ENCODE assay signal across 31 cellular contexts in genomic region chr16:4437366-4437765, GRCh38.
"Had no signal": no experiment of that assay in that cellular context is flagged by ENCODE, and none has a peak within 500 bp of the region (broad histone marks: within the 10 kb centered on the region; RNA-seq: fewer than 3 reads in every experiment).

No MANE protein-coding gene starts in this region.

- H3K27ac Mint-ChIP-seq: activated B cell treated with CpG ODN at 0.5 μM for 24 hours; activated CD4-positive, alpha-beta memory T cell treated with anti-CD3 and anti-CD28 coated beads for 36 hours; activated CD4-positive, alpha-beta T cell treated with anti-CD3 and anti-CD28 coated beads, Interleukin-2, amount 10 ng/mL, durations not matched to agents 24 days and 14 days; activated CD8-positive, alpha-beta T cell treated with anti-CD3 and anti-CD28 coated beads for 36 hours; activated naive CD4-positive, alpha-beta T cell treated with anti-CD3 and anti-CD28 coated beads for 36 hours; activated naive CD4-positive, alpha-beta T cell treated with anti-CD3 and anti-CD28 coated beads, Interleukin-2, amount 50 U/mL, for 24 hours; activated naive CD8-positive, alpha-beta T cell; activated naive CD8-positive, alpha-beta T cell treated with anti-CD3 and anti-CD28 coated beads, Interleukin-2, amount 10 ng/mL, durations not matched to agents 7 days and 5 days; activated naive CD8-positive, alpha-beta T cell treated with anti-CD3 and anti-CD28 coated beads, Interleukin-2, amount 50 U/mL, for 24 hours; activated T-cell treated with anti-CD3 and anti-CD28 coated beads, Interleukin-2, amount 50 U/mL, for 24 hours; activated T-helper 2 cell treated with anti-CD3 and anti-CD28 coated beads, Interferon-gamma antibody, Interleukin-2, Interleukin-4, amounts not matched to agents 10 μg/mL and 5 μg/mL and 100 μg/mL, durations not matched to agents 14 hours and 24 hours and 36 hours; T-cell; T-helper 2 cell treated with Interferon-gamma antibody and Interleukin-4, amounts not matched to agents 5 μg/mL and 100 μg/mL, for 36 hours had no signal

- H3K4me3 ChIP-seq: ascending aorta, cardiac muscle cell had no signal

- H3K4me1 ChIP-seq: ascending aorta had no signal

- H3K27ac ChIP-seq: ascending aorta, cardiac muscle cell, VCaP had no signal

- DNase-seq: activated B cell treated with CpG ODN at 0.5 μM for 24 hours; activated CD4-positive, alpha-beta memory T cell treated with anti-CD3 and anti-CD28 coated beads for 36 hours; activated CD4-positive, alpha-beta T cell treated with anti-CD3 and anti-CD28 coated beads for 4 hours; activated CD4-positive, alpha-beta T cell treated with anti-CD3 and anti-CD28 coated beads, Interleukin-2, amount 10 ng/mL, durations not matched to agents 24 days and 14 days; activated CD4-positive, alpha-beta T cell treated with anti-CD3 and anti-CD28 coated beads, Interleukin-2, amount 50 U/mL, for 1 hour; activated CD4-positive, alpha-beta T cell treated with anti-CD3 and anti-CD28 coated beads, Interleukin-2, amount 50 U/mL, for 4 hours; activated CD4-positive, CD25-positive, alpha-beta regulatory T cell treated with anti-CD3 and anti-CD28 coated beads, Interleukin-2, amount 50 U/mL, for 72 hours; activated CD8-positive, alpha-beta memory T cell treated with anti-CD3 and anti-CD28 coated beads, Interleukin-2, amount 50 U/mL, for 48 hours; activated CD8-positive, alpha-beta T cell treated with anti-CD3 and anti-CD28 coated beads for 36 hours; activated effector memory CD4-positive, alpha-beta T cell treated with Interleukin-2 at 50 U/mL for 16 hours; activated gamma-delta T cell; activated naive CD4-positive, alpha-beta T cell treated with anti-CD3 and anti-CD28 coated beads for 36 hours; activated naive CD8-positive, alpha-beta T cell treated with anti-CD3 and anti-CD28 coated beads, Interleukin-2, amount 10 ng/mL, durations not matched to agents 7 days and 5 days; activated naive CD8-positive, alpha-beta T cell treated with anti-CD3 and anti-CD28 coated beads, Interleukin-2, amount 50 U/mL, for 24 hours; activated T-cell treated with anti-CD3 and anti-CD28 coated beads, Interleukin-2, amount 50 U/mL, for 24 hours; amygdala; anterior cingulate cortex; caudate nucleus; cerebellar nuclear complex; T-cell; T-helper 2 cell; T-helper 9 cell had no signal

- H3K9me3 Mint-ChIP-seq: activated B cell treated with CpG ODN at 0.5 μM for 24 hours; activated CD4-positive, alpha-beta memory T cell treated with anti-CD3 and anti-CD28 coated beads for 36 hours; activated CD4-positive, alpha-beta T cell treated with anti-CD3 and anti-CD28 coated beads, Interleukin-2, amount 10 ng/mL, durations not matched to agents 24 days and 14 days; activated CD8-positive, alpha-beta T cell treated with anti-CD3 and anti-CD28 coated beads for 36 hours; activated naive CD4-positive, alpha-beta T cell treated with anti-CD3 and anti-CD28 coated beads for 36 hours; activated naive CD4-positive, alpha-beta T cell treated with anti-CD3 and anti-CD28 coated beads, Interleukin-2, amount 50 U/mL, for 24 hours; activated naive CD8-positive, alpha-beta T cell treated with anti-CD3 and anti-CD28 coated beads, Interleukin-2, amount 10 ng/mL, durations not matched to agents 7 days and 5 days; activated naive CD8-positive, alpha-beta T cell treated with anti-CD3 and anti-CD28 coated beads, Interleukin-2, amount 50 U/mL, for 24 hours; activated T-cell treated with anti-CD3 and anti-CD28 coated beads, Interleukin-2, amount 50 U/mL, for 24 hours; activated T-helper 2 cell treated with anti-CD3 and anti-CD28 coated beads, Interferon-gamma antibody, Interleukin-2, Interleukin-4, amounts not matched to agents 10 μg/mL and 5 μg/mL and 100 μg/mL, durations not matched to agents 14 hours and 24 hours and 36 hours; brain; central memory CD8-positive, alpha-beta T cell; T-cell; T-helper 2 cell treated with Interferon-gamma antibody and Interleukin-4, amounts not matched to agents 5 μg/mL and 100 μg/mL, for 36 hours had no signal

- H3K9me3 ChIP-seq: ascending aorta had no signal

- H3K27me3 Mint-ChIP-seq: activated B cell treated with CpG ODN at 0.5 μM for 24 hours; activated CD4-positive, alpha-beta memory T cell treated with anti-CD3 and anti-CD28 coated beads for 36 hours; activated CD4-positive, alpha-beta T cell treated with anti-CD3 and anti-CD28 coated beads, Interleukin-2, amount 10 ng/mL, durations not matched to agents 24 days and 14 days; activated CD8-positive, alpha-beta T cell treated with anti-CD3 and anti-CD28 coated beads for 36 hours; activated naive CD4-positive, alpha-beta T cell treated with anti-CD3 and anti-CD28 coated beads, Interleukin-2, amount 50 U/mL, for 24 hours; activated naive CD8-positive, alpha-beta T cell; activated naive CD8-positive, alpha-beta T cell treated with anti-CD3 and anti-CD28 coated beads, Interleukin-2, amount 10 ng/mL, durations not matched to agents 7 days and 5 days; activated naive CD8-positive, alpha-beta T cell treated with anti-CD3 and anti-CD28 coated beads, Interleukin-2, amount 50 U/mL, for 24 hours; activated T-cell treated with anti-CD3 and anti-CD28 coated beads, Interleukin-2, amount 50 U/mL, for 24 hours; brain; central memory CD8-positive, alpha-beta T cell; T-cell had no signal

- H3K27me3 ChIP-seq: ascending aorta, cardiac muscle cell had no signal

- H3K4me3 Mint-ChIP-seq: activated B cell treated with CpG ODN at 0.5 μM for 24 hours; activated CD4-positive, alpha-beta memory T cell treated with anti-CD3 and anti-CD28 coated beads for 36 hours; activated CD4-positive, alpha-beta T cell treated with anti-CD3 and anti-CD28 coated beads, Interleukin-2, amount 10 ng/mL, durations not matched to agents 24 days and 14 days; activated CD8-positive, alpha-beta T cell treated with anti-CD3 and anti-CD28 coated beads for 36 hours; activated naive CD4-positive, alpha-beta T cell treated with anti-CD3 and anti-CD28 coated beads for 36 hours; activated naive CD4-positive, alpha-beta T cell treated with anti-CD3 and anti-CD28 coated beads, Interleukin-2, amount 50 U/mL, for 24 hours; activated naive CD8-positive, alpha-beta T cell; activated naive CD8-positive, alpha-beta T cell treated with anti-CD3 and anti-CD28 coated beads, Interleukin-2, amount 10 ng/mL, durations not matched to agents 7 days and 5 days; activated naive CD8-positive, alpha-beta T cell treated with anti-CD3 and anti-CD28 coated beads, Interleukin-2, amount 50 U/mL, for 24 hours; activated T-cell treated with anti-CD3 and anti-CD28 coated beads, Interleukin-2, amount 50 U/mL, for 24 hours; brain; central memory CD8-positive, alpha-beta T cell; T-cell; T-helper 2 cell treated with Interferon-gamma antibody and Interleukin-4, amounts not matched to agents 5 μg/mL and 100 μg/mL, for 36 hours had no signal

- H3K4me1 Mint-ChIP-seq: activated B cell treated with CpG ODN at 0.5 μM for 24 hours had no signal

- ATAC-seq: activated CD8-positive, alpha-beta T cell treated with anti-CD3 and anti-CD28 coated beads for 36 hours; activated naive CD8-positive, alpha-beta T cell treated with anti-CD3 and anti-CD28 coated beads, Interleukin-2, amount 50 U/mL, for 24 hours; T-cell had no signal
